Comparison of ENCODE assay signal across 11 cellular contexts in genomic region chr14:73788871-73789590, GRCh38.
A peak's percentile ranks its signal among the peaks of the same experiment; 100 is the strongest.
DNase-seq lines count a peak whose midpoint lies in the region; TF ChIP-seq lines count a peak whose summit lies in the region.
"Had no signal": no experiment of that assay in that cellular context is flagged by ENCODE, and none has a peak within 500 bp of the region (broad histone marks: within the 10 kb centered on the region; RNA-seq: fewer than 3 reads in every experiment).

No MANE protein-coding gene starts in this region.

- H3K4me3 Mint-ChIP-seq in activated CD4-positive, alpha-beta T cell treated with anti-CD3 and anti-CD28 coated beads, Interleukin-2, amount 10 ng/mL, durations not matched to agents 24 days and 14 days: peak overlapping the region; percentile 94
- H3K4me3 Mint-ChIP-seq in brain: peak overlapping the region; percentile 23 to 98 (median 88)

- H3K27ac ChIP-seq in temporal lobe (ENCODE audit: low read depth, low read length): peak overlapping the region; percentile 96

- peak overlapping the region; percentile 25 for H3K27ac Mint-ChIP-seq in activated CD4-positive, alpha-beta T cell treated with anti-CD3 and anti-CD28 coated beads, Interleukin-2, amount 10 ng/mL, durations not matched to agents 24 days and 14 days
- H3K27ac Mint-ChIP-seq in brain: peak overlapping the region; percentile 64 to 100 (median 92)

- intact Hi-C loops in activated CD4-positive, alpha-beta T cell treated with anti-CD3 and anti-CD28 coated beads, Interleukin-2, amount 10 ng/mL, durations not matched to agents 24 days and 14 days (cut with micrococcal nuclease): loop anchor here (5.0 kb wide), 1 partner anchor 47 kb away; no protein-coding TSS in a partner anchor

- no peaks in the 10 kb centered on the region for H3K9me3 Mint-ChIP-seq in activated CD4-positive, alpha-beta T cell treated with anti-CD3 and anti-CD28 coated beads, Interleukin-2, amount 10 ng/mL, durations not matched to agents 24 days and 14 days
- H3K9me3 Mint-ChIP-seq in brain: no peaks in the 10 kb centered on the region

- no peaks in the 10 kb centered on the region for H3K36me3 Mint-ChIP-seq in activated CD4-positive, alpha-beta T cell treated with anti-CD3 and anti-CD28 coated beads, Interleukin-2, amount 10 ng/mL, durations not matched to agents 24 days and 14 days (ENCODE audit: low read depth)
- no peaks in the 10 kb centered on the region for H3K36me3 Mint-ChIP-seq in brain

- no peak for TF ChIP-seq CTCF in brain (conservative IDR thresholded peaks at IDR 0.05)

- no peak for DNase-seq in activated CD4-positive, alpha-beta T cell treated with anti-CD3 and anti-CD28 coated beads, Interleukin-2, amount 10 ng/mL, durations not matched to agents 24 days and 14 days
- DNase-seq in activated CD4-positive, alpha-beta T cell treated with anti-CD3 and anti-CD28 coated beads, Interleukin-2, amount 50 U/mL, for 48 hours: no peak
- peak; percentile 43 for DNase-seq in mesenteric fat pad (ENCODE audit: low spot score)
- no peak for DNase-seq in DMS53 treated with DMSO at 0.1 percent for 48 hours (lab: John Stamatoyannopoulos, UW; ENCODE audit: unreplicated experiment)
- DNase-seq in NCI-H128 (lab: John Stamatoyannopoulos, UW; ENCODE audit: unreplicated experiment): no peak
- DNase-seq in NCI-H69 (lab: John Stamatoyannopoulos, UW): no peak
- DNase-seq: central memory CD4-positive, alpha-beta T cell; NCI-H1930; T-helper 9 cell had no signal

- peaks cover 44% of the 10 kb centered on the region for H3K4me1 Mint-ChIP-seq in activated CD4-positive, alpha-beta T cell treated with anti-CD3 and anti-CD28 coated beads, Interleukin-2, amount 10 ng/mL, durations not matched to agents 24 days and 14 days
- H3K4me1 Mint-ChIP-seq in brain: peaks cover 77% of the 10 kb centered on the region

- no peaks in the 10 kb centered on the region for H3K27me3 Mint-ChIP-seq in activated CD4-positive, alpha-beta T cell treated with anti-CD3 and anti-CD28 coated beads, Interleukin-2, amount 10 ng/mL, durations not matched to agents 24 days and 14 days
- peaks cover 16% of the 10 kb centered on the region for H3K27me3 Mint-ChIP-seq in brain
